Comparison of ENCODE assay signal across 24 cellular contexts in genomic region chr4:96326846-96327245, GRCh38.
"Had no signal": no experiment of that assay in that cellular context is flagged by ENCODE, and none has a peak within 500 bp of the region (broad histone marks: within the 10 kb centered on the region; RNA-seq: fewer than 3 reads in every experiment).

No MANE protein-coding gene starts in this region.

- DNase-seq: Kasumi-1, MG63, NCI-H1092 treated with DMSO at 0.1 percent for 48 hours, NCI-H1436, NCI-H187, NCI-H2029, NCI-H2081 treated with DMSO at 0.1 percent for 48 hours, NCI-H2171, NCI-H226, NCI-H446, NCI-H510A, NCI-H524 treated with DMSO at 0.1 percent for 48 hours, NCI-H69, NCI-H774, PC-9, Peyer's patch, SHP77 treated with DMSO at 0.1 percent for 48 hours, SJCRH30 had no signal

- H3K27ac ChIP-seq: HL-60, KMS-11, PC-9, Peyer's patch, SJCRH30 had no signal

- H3K4me2 ChIP-seq: KMS-11, PC-9 had no signal

- ATAC-seq: K562, Right ventricle myocardium inferior, SK-N-SH treated with all-trans-retinoic acid at 6 μM for 48 hours had no signal

- H3K9ac ChIP-seq: KMS-11 had no signal

- H3K36me3 ChIP-seq: MG63, Peyer's patch, SJCRH30 had no signal

- H3K4me3 ChIP-seq: K562, MG63, PC-9, Peyer's patch, SJCRH30 had no signal

- H3K27me3 Mint-ChIP-seq: IgD-negative memory B cell had no signal

- H3K36me3 Mint-ChIP-seq: IgD-negative memory B cell had no signal

- H3K27ac Mint-ChIP-seq: IgD-negative memory B cell had no signal

- H3K4me3 Mint-ChIP-seq: IgD-negative memory B cell had no signal

- H3K27me3 ChIP-seq: MG63, Peyer's patch, SJCRH30 had no signal

- H2AFZ ChIP-seq: PC-9 had no signal

- H3K9me3 ChIP-seq: MG63, Peyer's patch, SJCRH30 had no signal

- H3K4me1 Mint-ChIP-seq: IgD-negative memory B cell had no signal

- H3K4me1 ChIP-seq: Peyer's patch, SJCRH30 had no signal
